ENCODE assay signal across 15 cellular contexts in the genomic region with DNA sequence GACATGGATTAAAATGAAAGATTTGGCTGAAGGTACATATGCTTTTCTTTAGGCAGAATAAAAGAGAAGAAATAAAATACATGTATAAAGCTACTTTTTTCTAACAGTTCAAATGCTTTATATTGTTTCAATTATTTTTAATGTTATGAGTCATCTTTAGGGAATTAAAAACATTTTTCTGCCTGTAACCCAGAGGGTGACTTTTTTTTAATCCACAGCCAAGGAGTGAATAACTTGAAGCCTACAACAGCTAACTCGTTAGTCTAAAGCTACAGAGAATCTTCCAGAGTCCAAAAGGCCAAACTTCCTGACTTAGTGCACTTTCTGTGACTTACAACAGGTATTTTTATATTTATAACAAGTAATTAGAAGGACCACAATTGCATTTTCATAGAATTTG.
A peak's percentile ranks its signal among the peaks of the same experiment; 100 is the strongest.
DNase-seq lines count a peak whose midpoint lies in the region; ATAC-seq and TF ChIP-seq lines count a peak whose summit lies in the region.
"Had no signal": no experiment of that assay in that cellular context is flagged by ENCODE, and none has a peak within 500 bp of the region (broad histone marks: within the 10 kb centered on the region; RNA-seq: fewer than 3 reads in every experiment).

No MANE protein-coding gene starts in this region.

- H3K4me2 ChIP-seq in GM23248 (ENCODE audit: unreplicated experiment), result peak overlapping the region; percentile 14

- DNase-seq in GM23248, result peak; percentile 65
- DNase-seq in ascending aorta (ENCODE audit: low spot score in 2 of 2), result no peak
- DNase-seq in fibroblast of the aortic adventitia (ENCODE audit: low read depth), result peak; percentile 74
- DNase-seq in CD4-positive, alpha-beta T cell, result no peak
- no peak for DNase-seq in NCI-H146 (lab: John Stamatoyannopoulos, UW)
- DNase-seq: activated CD4-positive, alpha-beta T cell treated with anti-CD3 and anti-CD28 coated beads for 48 hours; activated naive CD8-positive, alpha-beta T cell treated with anti-CD3 and anti-CD28 coated beads for 36 hours; activated T-cell treated with anti-CD3 and anti-CD28 coated beads, Interleukin-2, amount 50 U/mL, for 24 hours; Caco-2; hypothalamus; left colon; posterior cingulate gyrus; T-helper 9 cell had no signal

- H3K4me3 ChIP-seq in GM23248 (no peak overlapping the region), ascending aorta (no peak overlapping the region), fibroblast of the aortic adventitia (ENCODE audit: low read depth, low read length) (no peak overlapping the region)

- H2AFZ ChIP-seq in GM23248, result no peak overlapping the region

- no peak overlapping the region for H3K9ac ChIP-seq in GM23248

- H4K20me1 ChIP-seq in GM23248 (ENCODE audit: insufficient read depth), result no peaks in the 10 kb centered on the region

- no peaks in the 10 kb centered on the region for H3K9me2 ChIP-seq in GM23248 (ENCODE audit: insufficient read depth)

- H3K4me1 Mint-ChIP-seq in CD4-positive, alpha-beta T cell (ENCODE audit: low read depth), result no peaks in the 10 kb centered on the region
- H3K4me1 Mint-ChIP-seq: activated naive CD8-positive, alpha-beta T cell treated with anti-CD3 and anti-CD28 coated beads for 36 hours had no signal

- WGBS in GM23248 (ENCODE audit: low coverage in 1 of 2, low lambda C conversion rate in 2 of 2, missing lambda C conversion rate in 2 of 2), 2 experiments, result 0% methylated on average over 1 of the region's 1 CpG

- H3K9me3 ChIP-seq in GM23248 (ENCODE audit: low read depth) (no peaks in the 10 kb centered on the region), ascending aorta (no peaks in the 10 kb centered on the region)
- H3K9me3 ChIP-seq in CD4-positive, alpha-beta T cell (ENCODE audit: control insufficient read depth, low read length), result no peaks in the 10 kb centered on the region
- H3K9me3 ChIP-seq: Caco-2 had no signal

- ATAC-seq in CD4-positive, alpha-beta T cell (ENCODE audit: poor library complexity), result no peak
- ATAC-seq in HG02571 (IDR thresholded peaks at IDR 0.05; ENCODE audit: unreplicated experiment) (no peak), GM18511 (IDR thresholded peaks at IDR 0.05; ENCODE audit: unreplicated experiment) (no peak)
- ATAC-seq: left colon had no signal

- H3K79me2 ChIP-seq in GM23248 (ENCODE audit: insufficient read depth), result no peaks in the 10 kb centered on the region

- in situ Hi-C loops in GM23248 (cut with MboI), result no loop called here

- H3K4me1 ChIP-seq in GM23248 (ENCODE audit: insufficient read depth), result peaks cover 29% of the 10 kb centered on the region
- H3K4me1 ChIP-seq in ascending aorta, result peaks cover 0 to 11% of the 10 kb centered on the region in 2 donors
- H3K4me1 ChIP-seq: Caco-2 had no signal

- no peak overlapping the region for H3K27ac ChIP-seq in GM23248
- H3K27ac ChIP-seq in ascending aorta, result peak overlapping the region; percentile 37 to 59
- H3K27ac ChIP-seq in CD4-positive, alpha-beta T cell (ENCODE audit: low read depth, low read length), result no peak overlapping the region

- no peaks in the 10 kb centered on the region for H3K9me3 Mint-ChIP-seq in CD4-positive, alpha-beta T cell
- H3K9me3 Mint-ChIP-seq: activated naive CD8-positive, alpha-beta T cell treated with anti-CD3 and anti-CD28 coated beads for 36 hours; activated T-cell treated with anti-CD3 and anti-CD28 coated beads, Interleukin-2, amount 50 U/mL, for 24 hours had no signal

- peaks cover 4% of the 10 kb centered on the region for H3K27me3 Mint-ChIP-seq in CD4-positive, alpha-beta T cell

- no peak overlapping the region for H3K27ac Mint-ChIP-seq in CD4-positive, alpha-beta T cell
- H3K27ac Mint-ChIP-seq: activated naive CD8-positive, alpha-beta T cell treated with anti-CD3 and anti-CD28 coated beads for 36 hours; activated T-cell treated with anti-CD3 and anti-CD28 coated beads, Interleukin-2, amount 50 U/mL, for 24 hours had no signal

- POLR2A ChIA-PET in CD4-positive, alpha-beta T cell (lab: Charles Lee), result no interaction called here

- H3K27me3 ChIP-seq in GM23248 (replicated peaks; ENCODE audit: insufficient read depth), result 0 out of 2 replicates have a peak, but pooled peaks cover 9% of the 10 kb centered on the region
- no peaks in the 10 kb centered on the region for H3K27me3 ChIP-seq in ascending aorta
- no peaks in the 10 kb centered on the region for H3K27me3 ChIP-seq in CD4-positive, alpha-beta T cell (ENCODE audit: control insufficient read depth, insufficient read depth, low read length)

- TF ChIP-seq CTCF in ascending aorta (IDR thresholded peaks at IDR 0.05) (no peak), fibroblast of the aortic adventitia (IDR thresholded peaks at IDR 0.05; ENCODE audit: insufficient read depth, low read length) (no peak)
- TF ChIP-seq CTCF in CD4-positive, alpha-beta T cell (IDR thresholded peaks at IDR 0.05), result no peak

- no peaks in the 10 kb centered on the region for H3K36me3 Mint-ChIP-seq in CD4-positive, alpha-beta T cell (ENCODE audit: low read depth)
- H3K36me3 Mint-ChIP-seq: activated naive CD8-positive, alpha-beta T cell treated with anti-CD3 and anti-CD28 coated beads for 36 hours had no signal

- intact Hi-C loops in ascending aorta (cut with DNase I), result no loop called here
- intact Hi-C loops in CD4-positive, alpha-beta T cell (cut with DNase I, micrococcal nuclease), result no loop called here

- H3K36me3 ChIP-seq in GM23248 (ENCODE audit: low read depth), result no peaks in the 10 kb centered on the region
- H3K36me3 ChIP-seq in ascending aorta, result no peaks in the 10 kb centered on the region

- peaks cover 21% of the 10 kb centered on the region; the same call in 1 of the 2 replicates for H3F3A ChIP-seq in GM23248 (ENCODE audit: insufficient read depth)

- H3K4me3 Mint-ChIP-seq in CD4-positive, alpha-beta T cell, result no peak overlapping the region
- H3K4me3 Mint-ChIP-seq: activated naive CD8-positive, alpha-beta T cell treated with anti-CD3 and anti-CD28 coated beads for 36 hours; activated T-cell treated with anti-CD3 and anti-CD28 coated beads, Interleukin-2, amount 50 U/mL, for 24 hours had no signal

- CTCF ChIA-PET in CD4-positive, alpha-beta T cell (lab: Charles Lee), result no interaction called here

Comparison
In these comparisons a context has a peak if more than half of its experiments do, and no peak if none do; other contexts are left out.
1. DNase-seq: peak in GM23248 (single experiment) and fibroblast of the aortic adventitia (single experiment); none in ascending aorta (0 of 2), CD4-positive, alpha-beta T cell (0 of 10) and NCI-H146 (single experiment).
2. H3K27ac ChIP-seq: peak in ascending aorta (2 of 2); none in GM23248 (single experiment) and CD4-positive, alpha-beta T cell (single experiment).